1 cellular context compared by ENCODE assay signal in the genomic region with DNA sequence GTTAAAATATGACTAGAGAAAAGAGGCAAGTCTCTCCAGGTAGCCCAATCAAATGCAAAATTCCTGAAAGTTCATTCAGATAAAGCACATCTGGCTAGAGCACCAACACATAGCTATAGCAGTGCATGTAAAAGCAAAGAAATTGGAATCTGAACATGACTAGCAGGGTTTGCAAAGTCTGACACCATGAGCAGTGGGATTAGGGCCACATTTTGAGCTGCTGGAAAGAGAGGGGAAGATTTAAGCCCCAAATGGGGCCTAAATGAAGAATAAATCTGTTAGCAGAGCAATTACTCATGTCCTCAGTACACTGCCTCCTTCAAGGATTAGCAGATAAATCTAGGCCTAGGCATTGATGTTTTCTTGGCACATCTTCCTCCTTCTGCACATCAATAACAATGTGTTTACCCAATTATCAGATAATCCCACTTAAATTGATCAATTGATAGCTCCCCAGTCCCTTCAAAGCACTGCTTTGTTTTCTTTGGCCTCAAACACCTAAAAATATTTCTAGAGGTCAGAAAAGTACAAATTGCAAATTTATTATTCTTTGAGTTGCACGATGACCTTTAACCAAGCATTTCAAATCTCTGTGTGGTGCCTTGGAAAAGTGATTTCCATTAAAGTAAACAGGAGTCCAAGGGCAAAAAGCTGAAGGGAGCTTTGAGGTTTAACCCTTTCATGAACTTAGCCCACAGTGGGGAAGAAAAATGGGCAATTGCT.
A peak's percentile ranks its signal among the peaks of the same experiment; 100 is the strongest.
TF ChIP-seq lines count a peak whose summit lies in the region.

No MANE protein-coding gene starts in this region.

TF ChIP-seq in HepG2, 621 proteins besides CTCF, POLR2A, EP300 and RAD21 (continued from another document):
- TF ChIP-seq, protein P1, sequence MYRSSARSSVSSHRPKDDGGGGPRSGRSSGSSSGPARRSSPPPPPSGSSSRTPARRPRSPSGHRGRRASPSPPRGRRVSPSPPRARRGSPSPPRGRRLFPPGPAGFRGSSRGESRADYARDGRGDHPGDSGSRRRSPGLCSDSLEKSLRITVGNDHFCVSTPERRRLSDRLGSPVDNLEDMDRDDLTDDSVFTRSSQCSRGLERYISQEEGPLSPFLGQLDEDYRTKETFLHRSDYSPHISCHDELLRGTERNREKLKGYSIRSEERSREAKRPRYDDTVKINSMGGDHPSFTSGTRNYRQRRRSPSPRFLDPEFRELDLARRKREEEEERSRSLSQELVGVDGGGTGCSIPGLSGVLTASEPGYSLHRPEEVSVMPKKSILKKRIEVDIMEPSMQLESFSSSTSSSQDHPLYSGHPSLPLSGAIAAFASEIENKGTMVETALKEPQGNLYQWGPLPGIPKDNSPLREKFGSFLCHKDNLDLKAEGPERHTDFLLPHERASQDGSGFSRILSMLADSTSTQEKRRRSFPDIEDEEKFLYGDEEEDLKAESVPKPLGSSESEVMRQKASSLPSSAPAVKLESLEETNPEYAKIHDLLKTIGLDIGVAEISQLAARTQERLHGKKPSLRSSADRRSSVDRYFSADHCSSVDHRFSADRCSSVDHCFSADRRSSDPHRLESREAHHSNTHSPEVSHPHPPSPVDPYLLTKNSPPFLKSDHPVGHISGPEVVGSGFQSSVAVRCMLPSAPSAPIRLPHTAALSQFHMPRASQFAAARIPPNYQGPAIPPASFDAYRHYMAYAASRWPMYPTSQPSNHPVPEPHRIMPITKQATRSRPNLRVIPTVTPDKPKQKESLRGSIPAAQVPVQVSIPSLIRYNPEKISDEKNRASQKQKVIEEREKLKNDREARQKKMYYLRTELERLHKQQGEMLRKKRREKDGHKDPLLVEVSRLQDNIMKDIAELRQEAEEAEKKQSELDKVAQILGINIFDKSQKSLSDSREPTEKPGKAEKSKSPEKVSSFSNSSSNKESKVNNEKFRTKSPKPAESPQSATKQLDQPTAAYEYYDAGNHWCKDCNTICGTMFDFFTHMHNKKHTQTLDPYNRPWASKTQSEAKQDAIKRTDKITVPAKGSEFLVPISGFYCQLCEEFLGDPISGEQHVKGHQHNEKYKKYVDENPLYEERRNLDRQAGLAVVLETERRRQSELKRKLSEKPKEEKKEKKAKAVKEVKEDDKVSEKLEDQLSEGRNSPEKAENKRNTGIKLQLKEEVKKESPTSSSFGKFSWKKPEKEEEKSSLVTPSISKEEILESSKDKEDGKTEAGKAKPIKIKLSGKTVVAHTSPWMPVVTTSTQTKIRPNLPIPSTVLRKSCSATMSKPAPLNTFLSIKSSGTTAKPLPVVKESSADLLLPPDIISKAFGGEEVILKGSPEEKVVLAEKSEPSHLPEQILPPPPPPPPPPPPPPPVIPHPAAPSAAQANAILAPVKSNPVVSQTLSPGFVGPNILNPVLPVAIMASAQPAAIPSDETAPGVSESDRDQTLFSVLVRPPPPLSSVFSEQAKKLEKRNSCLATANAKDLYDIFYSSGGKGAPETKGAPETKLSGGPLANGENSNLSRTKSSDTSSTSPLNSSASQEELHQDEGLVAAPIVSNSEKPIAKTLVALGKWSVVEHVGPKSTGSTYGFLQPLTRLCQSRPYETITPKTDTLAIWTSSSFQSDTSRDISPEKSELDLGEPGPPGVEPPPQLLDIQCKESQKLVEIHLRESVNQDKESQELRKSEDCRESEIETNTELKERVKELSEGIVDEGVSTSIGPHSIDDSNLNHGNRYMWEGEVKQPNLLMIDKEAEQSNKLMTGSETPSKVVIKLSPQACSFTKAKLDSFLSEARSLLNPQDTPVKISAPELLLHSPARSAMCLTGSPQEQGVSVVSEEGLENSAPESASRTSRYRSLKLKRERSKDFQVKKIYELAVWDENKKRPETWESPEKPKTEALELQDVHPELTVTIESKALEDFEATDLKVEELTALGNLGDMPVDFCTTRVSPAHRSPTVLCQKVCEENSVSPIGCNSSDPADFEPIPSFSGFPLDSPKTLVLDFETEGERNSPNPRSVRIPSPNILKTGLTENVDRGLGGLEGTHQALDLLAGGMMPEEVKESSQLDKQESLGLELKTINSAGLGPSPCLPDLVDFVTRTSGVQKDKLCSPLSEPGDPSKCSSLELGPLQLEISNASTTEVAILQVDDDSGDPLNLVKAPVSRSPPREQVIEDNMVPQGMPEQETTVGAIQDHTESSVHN (CRISPR knock-in tag; IDR thresholded peaks at IDR 0.05), result no peak
- no peak for TF ChIP-seq ZBTB7B (CRISPR knock-in tag; IDR thresholded peaks at IDR 0.05)
- TF ChIP-seq, protein P2, sequence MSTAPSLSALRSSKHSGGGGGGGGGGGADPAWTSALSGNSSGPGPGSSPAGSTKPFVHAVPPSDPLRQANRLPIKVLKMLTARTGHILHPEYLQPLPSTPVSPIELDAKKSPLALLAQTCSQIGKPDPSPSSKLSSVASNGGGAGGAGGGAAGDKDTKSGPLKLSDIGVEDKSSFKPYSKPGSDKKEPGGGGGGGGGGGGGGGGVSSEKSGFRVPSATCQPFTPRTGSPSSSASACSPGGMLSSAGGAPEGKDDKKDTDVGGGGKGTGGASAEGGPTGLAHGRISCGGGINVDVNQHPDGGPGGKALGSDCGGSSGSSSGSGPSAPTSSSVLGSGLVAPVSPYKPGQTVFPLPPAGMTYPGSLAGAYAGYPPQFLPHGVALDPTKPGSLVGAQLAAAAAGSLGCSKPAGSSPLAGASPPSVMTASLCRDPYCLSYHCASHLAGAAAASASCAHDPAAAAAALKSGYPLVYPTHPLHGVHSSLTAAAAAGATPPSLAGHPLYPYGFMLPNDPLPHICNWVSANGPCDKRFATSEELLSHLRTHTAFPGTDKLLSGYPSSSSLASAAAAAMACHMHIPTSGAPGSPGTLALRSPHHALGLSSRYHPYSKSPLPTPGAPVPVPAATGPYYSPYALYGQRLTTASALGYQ (CRISPR knock-in tag; IDR thresholded peaks at IDR 0.05), result peak; percentile 63; the same call in 1 of the 2 replicates
- no peak for TF ChIP-seq NPAS2 (CRISPR knock-in tag; IDR thresholded peaks at IDR 0.05; ENCODE audit: borderline replicate concordance)
- TF ChIP-seq ONECUT2 (CRISPR knock-in tag; IDR thresholded peaks at IDR 0.05), result peak; percentile 81
- peak; percentile 96; the same call in 1 of the 2 replicates for TF ChIP-seq GFI1 (CRISPR knock-in tag; IDR thresholded peaks at IDR 0.05; ENCODE audit: borderline replicate concordance)
